24 cellular contexts compared by ENCODE assay signal in the genomic region with DNA sequence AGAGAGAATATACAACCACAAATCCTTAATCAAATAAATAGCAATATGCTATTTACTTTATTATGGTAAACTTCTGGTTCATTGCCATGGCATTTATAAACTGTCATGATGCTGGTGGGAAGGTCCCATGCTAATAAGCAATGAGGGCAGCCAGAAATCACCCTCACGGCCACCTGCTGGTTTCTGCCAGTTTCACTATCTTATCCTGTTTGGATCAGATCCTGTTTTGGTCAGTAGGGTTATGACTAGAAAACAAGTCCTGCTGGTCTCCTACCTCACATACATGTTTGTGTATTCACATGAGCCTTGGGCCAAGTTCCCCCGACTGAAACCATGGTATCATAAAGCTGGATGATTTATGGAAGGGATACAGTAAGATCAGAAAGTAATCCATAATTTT. TPM values are rescaled to one million over a fixed set of nuclear protein-coding genes. Genes with fewer than 3 reads are reported as not detected.
"Had no signal": no experiment of that assay in that cellular context is flagged by ENCODE, and none has a peak within 500 bp of the region (broad histone marks: within the 10 kb centered on the region; RNA-seq: fewer than 3 reads in every experiment).

No MANE protein-coding gene starts in this region.

- DNase-seq: activated CD4-positive, alpha-beta T cell treated with anti-CD3 and anti-CD28 coated beads, Interleukin-2, amount 50 U/mL, for 4 hours; activated gamma-delta T cell treated with Interleukin-2 at 50 U/mL for 16 hours; effector CD4-positive, alpha-beta T cell; gastrocnemius medialis; head of caudate nucleus; left lung; mammary epithelial cell; nephron progenitor cell; nucleus accumbens; posterior cingulate gyrus; stimulated activated CD4-positive, alpha-beta T cell treated with anti-CD3 and anti-CD28 coated beads, Interleukin-12 subunit alpha, Interleukin-12 subunit beta, amount 100 ng/mL, for 4 hours; stimulated activated CD4-positive, alpha-beta T cell treated with anti-CD3 and anti-CD28 coated beads, Interleukin-1b, Interleukin-23, amount 100 ng/mL, for 48 hours; stimulated activated CD8-positive, alpha-beta memory T cell treated with anti-CD3 and anti-CD28 coated beads, Interleukin-4, amount 100 ng/mL, for 48 hours; stimulated activated naive CD4-positive, alpha-beta T cell treated with Interleukin-2 at 50 U/mL for 16 hours; tibial artery had no signal

- H3K36me3 Mint-ChIP-seq: activated naive CD4-positive, alpha-beta T cell treated with anti-CD3 and anti-CD28 coated beads, Interleukin-2, amount 50 U/mL, for 72 hours had no signal

- H3K4me1 ChIP-seq: gastrocnemius medialis, left lung, tibial artery had no signal

- H3K4me3 Mint-ChIP-seq: activated T-helper 1 cell treated with anti-CD3 and anti-CD28 coated beads, Interleukin-12 subunit alpha, Interleukin-12 subunit beta, Interleukin-2, Interleukin-4 antibody, amounts not matched to agents 30 ng/mL and 10 ng/mL and 1 ng/mL, durations not matched to agents 14 hours and 24 hours and 36 hours; nephron progenitor cell had no signal

- H3K4me3 ChIP-seq: gastrocnemius medialis, left lung, tibial artery had no signal

- FAIRE-seq: urothelium cell line had no signal

- H3K27ac Mint-ChIP-seq: activated naive CD4-positive, alpha-beta T cell treated with anti-CD3 and anti-CD28 coated beads, Interleukin-2, amount 50 U/mL, for 72 hours; activated T-helper 1 cell treated with anti-CD3 and anti-CD28 coated beads, Interleukin-12 subunit alpha, Interleukin-12 subunit beta, Interleukin-2, Interleukin-4 antibody, amounts not matched to agents 30 ng/mL and 10 ng/mL and 1 ng/mL, durations not matched to agents 14 hours and 24 hours and 36 hours; nephron progenitor cell had no signal

- H3K36me3 ChIP-seq: gastrocnemius medialis, left lung, tibial artery had no signal

- H3K27me3 ChIP-seq: gastrocnemius medialis, left lung, tibial artery had no signal

- H3K9me3 Mint-ChIP-seq: activated naive CD4-positive, alpha-beta T cell treated with anti-CD3 and anti-CD28 coated beads, Interleukin-2, amount 50 U/mL, for 72 hours; activated T-helper 1 cell treated with anti-CD3 and anti-CD28 coated beads, Interleukin-12 subunit alpha, Interleukin-12 subunit beta, Interleukin-2, Interleukin-4 antibody, amounts not matched to agents 30 ng/mL and 10 ng/mL and 1 ng/mL, durations not matched to agents 14 hours and 24 hours and 36 hours had no signal

- ATAC-seq: activated naive CD4-positive, alpha-beta T cell treated with anti-CD3 and anti-CD28 coated beads, Interleukin-2, amount 50 U/mL, for 72 hours; esophagus mucosa; gastrocnemius medialis; left lung had no signal

- H3K4me1 Mint-ChIP-seq: nephron progenitor cell had no signal

- H3K27ac ChIP-seq: gastrocnemius medialis, left lung, tibial artery had no signal

- H3K9me3 ChIP-seq: gastrocnemius medialis, left lung had no signal

RNA-seq across cellular contexts. Expression of a gene that starts 28.1 kb away (rescaled TPM):
- total RNA-seq: activated CD8-positive, alpha-beta memory T cell treated with anti-CD3 and anti-CD28 coated beads for 36 hours; activated naive CD4-positive, alpha-beta T cell treated with anti-CD3 and anti-CD28 coated beads, Interleukin-2, amount 50 U/mL, for 72 hours; activated T-helper 1 cell treated with anti-CD3 and anti-CD28 coated beads, Interleukin-12 subunit alpha, Interleukin-12 subunit beta, Interleukin-2, Interleukin-4 antibody, amounts not matched to agents 30 ng/mL and 10 ng/mL and 1 ng/mL, durations not matched to agents 14 hours and 24 hours and 36 hours; cerebellum; esophagus mucosa; gastrocnemius medialis; kidney epithelial cell; left lung; mammary epithelial cell; myocyte; subcutaneous adipose tissue had no signal
- polyA plus RNA-seq: mammary epithelial cell had no signal

RNA-seq across cellular contexts. Expression of a gene that starts 28.7 kb away (rescaled TPM):
- total RNA-seq: activated CD8-positive, alpha-beta memory T cell treated with anti-CD3 and anti-CD28 coated beads for 36 hours; activated naive CD4-positive, alpha-beta T cell treated with anti-CD3 and anti-CD28 coated beads, Interleukin-2, amount 50 U/mL, for 72 hours; activated T-helper 1 cell treated with anti-CD3 and anti-CD28 coated beads, Interleukin-12 subunit alpha, Interleukin-12 subunit beta, Interleukin-2, Interleukin-4 antibody, amounts not matched to agents 30 ng/mL and 10 ng/mL and 1 ng/mL, durations not matched to agents 14 hours and 24 hours and 36 hours; cerebellum; esophagus mucosa; gastrocnemius medialis; kidney epithelial cell; left lung; mammary epithelial cell; myocyte; subcutaneous adipose tissue had no signal
- polyA plus RNA-seq: mammary epithelial cell had no signal

RNA-seq across cellular contexts. Expression of a gene that starts 41.9 kb away (rescaled TPM):
- total RNA-seq: activated CD8-positive, alpha-beta memory T cell treated with anti-CD3 and anti-CD28 coated beads for 36 hours; activated naive CD4-positive, alpha-beta T cell treated with anti-CD3 and anti-CD28 coated beads, Interleukin-2, amount 50 U/mL, for 72 hours; activated T-helper 1 cell treated with anti-CD3 and anti-CD28 coated beads, Interleukin-12 subunit alpha, Interleukin-12 subunit beta, Interleukin-2, Interleukin-4 antibody, amounts not matched to agents 30 ng/mL and 10 ng/mL and 1 ng/mL, durations not matched to agents 14 hours and 24 hours and 36 hours; cerebellum; esophagus mucosa; gastrocnemius medialis; kidney epithelial cell; left lung; mammary epithelial cell; myocyte; subcutaneous adipose tissue had no signal
